ENCODE assay signal across 8 cellular contexts in genomic region chr16:57462978-57463362, GRCh38. TPM values are rescaled to one million over a fixed set of nuclear protein-coding genes. Genes with fewer than 3 reads are reported as not detected.
DNase-seq lines count a peak whose midpoint lies in the region; ATAC-seq and TF ChIP-seq lines count a peak whose summit lies in the region.

No MANE protein-coding gene starts in this region.

- ATAC-seq in GM18909 (IDR thresholded peaks at IDR 0.05; ENCODE audit: poor library complexity, unreplicated experiment) (peak; percentile 18), PC-3 (peak; percentile 55), GM18873 (IDR thresholded peaks at IDR 0.05; ENCODE audit: low FRiP score, unreplicated experiment) (no peak), HG03025 (IDR thresholded peaks at IDR 0.05; ENCODE audit: low FRiP score, unreplicated experiment) (no peak)

- peaks cover 26% of the 10 kb centered on the region for H3K79me2 ChIP-seq in PC-3 (ENCODE audit: low read length)

- no peak overlapping the region for H2AFZ ChIP-seq in PC-3 (ENCODE audit: low read length)
- no peak overlapping the region for H2AFZ ChIP-seq in neuron (ENCODE audit: low read depth, low read length)

- H3K9me3 ChIP-seq in PC-3 (ENCODE audit: low read length) (no peaks in the 10 kb centered on the region), neuron (ENCODE audit: low read length) (no peaks in the 10 kb centered on the region)

- no peak for TF ChIP-seq CTCF in PC-3 (conservative IDR thresholded peaks at IDR 0.05; ENCODE audit: low read depth, low read length)
- TF ChIP-seq CTCF in epithelial cell of esophagus (IDR thresholded peaks at IDR 0.05; ENCODE audit: insufficient read depth, low read depth, low read length, missing control alignments) = no peak

- H3K4me3 ChIP-seq in PC-3 (ENCODE audit: low read length) = peak overlapping the region; percentile 97
- peak overlapping the region; percentile 81 for H3K4me3 ChIP-seq in epithelial cell of esophagus (ENCODE audit: low read length)
- H3K4me3 ChIP-seq in neuron (ENCODE audit: low read length) = peak overlapping the region; percentile 89

- peak overlapping the region; percentile 96 for H3K4me2 ChIP-seq in PC-3 (ENCODE audit: low read length)

- no peaks in the 10 kb centered on the region for H4K20me1 ChIP-seq in PC-3 (ENCODE audit: low read length)

- H3K36me3 ChIP-seq in PC-3 (ENCODE audit: low read depth, low read length) (peaks cover 19% of the 10 kb centered on the region; the same call in 1 of the 2 replicates), neuron (ENCODE audit: insufficient read depth, low read length) (peaks cover 63% of the 10 kb centered on the region)

- BruUV-seq in PC-3 (replicated peaks; lab: Mats Ljungman, UMichigan) = no TSS peak

- peak overlapping the region; percentile 84 for H3K9ac ChIP-seq in PC-3 (ENCODE audit: low read length)

- no peak overlapping the region for H3K27ac ChIP-seq in PC-3 (ENCODE audit: low read length)

- no peaks in the 10 kb centered on the region for H3K4me1 ChIP-seq in PC-3 (ENCODE audit: insufficient read depth, low read length)
- H3K4me1 ChIP-seq in neuron (ENCODE audit: insufficient read depth, low read length) = peaks cover 7% of the 10 kb centered on the region

- CTCF ChIA-PET in PC-3 (lab: Charles Lee) = no interaction called here

- POLR2A ChIA-PET in PC-3 (lab: Charles Lee; ENCODE audit: unreplicated experiment) = interaction anchor here (0.6 kb wide), 1 partner anchor 947 kb away, joined by 3 read pairs; no protein-coding TSS in a partner anchor

- no peaks in the 10 kb centered on the region for H3F3A ChIP-seq in PC-3 (ENCODE audit: low read length, unreplicated experiment)

- intact Hi-C loops in PC-3 (cut with micrococcal nuclease) = loop anchor here (2.0 kb wide), 1 partner anchor 14 kb away; no protein-coding TSS in a partner anchor

- no peak for DNase-seq in PC-3
- no peak for DNase-seq in epithelial cell of esophagus (ENCODE audit: low read depth)
- DNase-seq in glomerular visceral epithelial cell (ENCODE audit: extremely low spot score) = no peak
- no peak for DNase-seq in effector CD8-positive, alpha-beta T cell (lab: John Stamatoyannopoulos, UW)

- H3K9me2 ChIP-seq in PC-3 (replicated peaks; ENCODE audit: low read length) = no peaks in the 10 kb centered on the region

- H3K27me3 ChIP-seq in PC-3 (ENCODE audit: low read length) (no peaks in the 10 kb centered on the region), neuron (ENCODE audit: insufficient read depth, low read length) (no peaks in the 10 kb centered on the region)

RNA-seq across cellular contexts. Expression of gene POLR2C, which starts 0.5 kb away (rescaled TPM):
- 83.2 and 114 TPM in 2 replicates for total RNA-seq in PC-3 (2014; rRNA removed)

RNA-seq across cellular contexts. Expression of gene COQ9, which starts 15.7 kb away (rescaled TPM):
- total RNA-seq in PC-3 (2014; rRNA removed) = 67.0 and 67.4 TPM in 2 replicates

RNA-seq across cellular contexts. Expression of gene CIAPIN1, which starts 15.8 kb away (rescaled TPM):
- 35.6 and 48.6 TPM in 2 replicates for total RNA-seq in PC-3 (2014; rRNA removed)

RNA-seq across cellular contexts. Expression of gene DOK4, which starts 23.3 kb away (rescaled TPM):
- total RNA-seq in PC-3 (2014; rRNA removed) = 4.1 and 4.9 TPM in 2 replicates

RNA-seq across cellular contexts. Expression of gene CCL17, which starts 58.4 kb away (rescaled TPM):
- total RNA-seq in PC-3 (2014; rRNA removed) = not detected in 2 replicates

Comparison
In these comparisons a context has a peak if more than half of its experiments do, and no peak if none do; other contexts are left out.
1. ATAC-seq: peak in GM18909 (single experiment) and PC-3 (single experiment); none in GM18873 (single experiment) and HG03025 (single experiment).
2. Peak in every context shown above with its lines, with median percentiles within 50 percentile points of each other: H3K4me3 ChIP-seq.